In the genomic region with DNA sequence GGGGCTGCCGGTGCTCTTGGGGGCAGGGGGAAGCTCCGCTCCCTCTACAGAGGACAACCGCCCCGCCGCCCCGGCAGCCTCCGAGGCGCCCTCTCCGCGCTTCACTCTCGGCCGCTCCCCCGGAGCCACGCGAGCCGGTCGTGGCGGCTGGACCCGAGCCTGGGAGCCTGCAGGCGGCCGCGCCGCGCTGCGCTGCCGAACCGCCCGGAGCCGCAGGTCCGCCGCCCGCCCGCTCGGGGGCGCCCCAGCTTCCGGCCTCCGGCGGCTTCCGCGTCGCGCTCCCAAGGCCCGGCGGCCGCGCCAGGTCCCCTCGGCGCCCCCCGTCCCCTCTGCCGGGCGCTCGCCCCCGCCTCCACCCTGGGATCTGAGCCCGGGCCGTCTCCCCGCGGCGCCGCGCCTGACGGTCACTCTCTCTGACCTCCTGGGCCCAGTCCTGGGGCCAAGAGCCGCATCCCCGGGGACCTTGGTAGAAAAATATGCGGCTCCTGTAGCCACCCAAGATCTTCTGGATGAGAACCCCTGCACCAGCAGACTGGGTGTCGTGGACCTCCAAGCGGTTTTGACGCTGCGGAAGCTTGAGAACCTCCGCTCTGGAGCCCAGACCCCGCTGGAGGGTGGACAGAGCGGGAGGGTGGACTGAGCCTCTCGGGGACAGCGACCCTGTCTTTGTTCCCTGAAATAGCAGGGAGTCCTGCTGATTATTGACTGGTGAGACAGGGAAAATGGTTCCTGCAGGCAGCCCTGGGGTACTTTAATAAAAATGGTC, we compare ENCODE assay signal across 8 cellular contexts.
A peak's percentile ranks its signal among the peaks of the same experiment; 100 is the strongest.
DNase-seq lines count a peak whose midpoint lies in the region; ATAC-seq and TF ChIP-seq lines count a peak whose summit lies in the region.

No MANE protein-coding gene starts in this region.

- H3K27ac ChIP-seq in RWPE2 (ENCODE audit: poor library complexity, severe bottlenecking), result no peak overlapping the region

- peaks cover 9% of the 10 kb centered on the region for H3K4me1 ChIP-seq in RWPE2 (ENCODE audit: insufficient read depth, poor library complexity, severe bottlenecking)

- DNase-seq in RWPE2 (ENCODE audit: low spot score), result no peak
- peak; percentile 32 for DNase-seq in activated naive CD8-positive, alpha-beta T cell treated with anti-CD3 and anti-CD28 coated beads, Interleukin-2, amount 50 U/mL, for 16 hours (ENCODE audit: low read depth, low spot score)
- DNase-seq in hepatic stellate cell (ENCODE audit: low spot score), result peak; percentile 81
- no peak for DNase-seq in skeletal muscle cell (ENCODE audit: low read depth)
- DNase-seq in NCI-H2107 (lab: John Stamatoyannopoulos, UW), result no peak

- H3K27me3 ChIP-seq in RWPE2 (ENCODE audit: insufficient read depth, poor library complexity, severe bottlenecking), result no peaks in the 10 kb centered on the region

- peak; percentile 62 for TF ChIP-seq POLR2A in GM18505 (IDR thresholded peaks at IDR 0.05; ENCODE audit: borderline replicate concordance, extremely low read depth, insufficient read depth, insufficient read length)

- H3K9me3 ChIP-seq in RWPE2 (ENCODE audit: severe bottlenecking), result no peaks in the 10 kb centered on the region

- no peaks in the 10 kb centered on the region for H3K36me3 ChIP-seq in RWPE2 (ENCODE audit: low read depth)

- ATAC-seq in GM18505 (IDR thresholded peaks at IDR 0.05; ENCODE audit: unreplicated experiment), result peak; percentile 42
- peak; percentile 31 for ATAC-seq in HG02981 (IDR thresholded peaks at IDR 0.05; ENCODE audit: unreplicated experiment)
- ATAC-seq in RWPE2 (ENCODE audit: low read depth), result peak; percentile 11; the same call in 1 of the 3 replicates
- no peak for ATAC-seq in HG03039 (IDR thresholded peaks at IDR 0.05; ENCODE audit: unreplicated experiment)

- H3K4me3 ChIP-seq in RWPE2 (ENCODE audit: severe bottlenecking), result peak overlapping the region; percentile 13
- peak overlapping the region; percentile 42 for H3K4me3 ChIP-seq in skeletal muscle cell (ENCODE audit: low read depth, low read length)

- TF ChIP-seq CTCF in RWPE2 (IDR thresholded peaks at IDR 0.05; ENCODE audit: poor library complexity, severe bottlenecking), result peak; percentile 41

Comparison
In these comparisons a context has a peak if more than half of its experiments do, and no peak if none do; other contexts are left out.
1. DNase-seq: peak in activated naive CD8-positive, alpha-beta T cell treated with anti-CD3 and anti-CD28 coated beads, Interleukin-2, amount 50 U/mL, for 16 hours (single experiment) and hepatic stellate cell (single experiment); none in RWPE2 (single experiment), skeletal muscle cell (single experiment) and NCI-H2107 (single experiment).